ENCODE assay signal across 20 cellular contexts in the genomic region with DNA sequence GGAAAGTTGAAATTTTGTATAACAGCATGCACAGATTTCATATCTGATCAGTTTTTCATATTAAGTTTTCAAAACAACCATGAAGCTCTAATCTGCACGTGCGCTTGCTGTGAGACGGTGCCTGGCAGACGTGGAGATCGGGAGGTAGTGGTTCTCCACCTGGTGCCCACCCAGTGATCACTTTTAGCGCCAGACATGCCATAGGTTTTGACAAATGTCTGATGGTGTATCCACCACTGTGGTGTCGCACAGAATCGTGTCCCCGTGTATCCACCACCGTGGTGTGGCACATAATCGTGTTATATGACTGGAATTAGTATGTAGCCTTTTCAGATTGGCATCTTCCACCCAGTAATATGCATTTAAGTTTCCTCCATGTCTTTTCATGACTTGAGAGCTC. TPM values are rescaled to one million over a fixed set of nuclear protein-coding genes. Genes with fewer than 3 reads are reported as not detected.
DNase-seq lines count a peak whose midpoint lies in the region; ATAC-seq, FAIRE-seq and TF ChIP-seq lines count a peak whose summit lies in the region.
"Had no signal": no experiment of that assay in that cellular context is flagged by ENCODE, and none has a peak within 500 bp of the region (broad histone marks: within the 10 kb centered on the region; RNA-seq: fewer than 3 reads in every experiment).

No MANE protein-coding gene starts in this region.

- intact Hi-C loops in HepG2 (cut with micrococcal nuclease; ENCODE audit: unreplicated experiment) = no loop called here
- intact Hi-C loops in sigmoid colon (cut with DNase I) = no loop called here
- intact Hi-C loops in aorta (cut with DNase I) = no loop called here

- CTCF ChIA-PET in HepG2 (lab: Yijun Ruan, JAX; ENCODE audit: low intra/inter-chr PET ratio, low total read pairs) = no interaction called here

- no peaks in the 10 kb centered on the region for H3K9me3 ChIP-seq in HepG2 (ENCODE audit: low read length)
- H3K9me3 ChIP-seq in sigmoid colon = peaks cover 0 to 11% (median 0%) of the 10 kb centered on the region in 4 donors
- H3K9me3 ChIP-seq in aorta (ENCODE audit: control insufficient read depth, low read length) = peaks cover under 1% of the 10 kb centered on the region
- H3K9me3 ChIP-seq in trophoblast cell (ENCODE audit: insufficient read depth, low read depth, low read length) = no peaks in the 10 kb centered on the region
- H3K9me3 ChIP-seq: BLaER1 had no signal

- TF ChIP-seq CTCF in HepG2 (CRISPR knock-in tag; IDR thresholded peaks at IDR 0.05) (no peak), sigmoid colon (IDR thresholded peaks at IDR 0.05) (no peak)

- TSS peak; percentile 47 for BruUV-seq in HepG2 (replicated peaks; lab: Mats Ljungman, UMichigan)

- no peak for FAIRE-seq in HepG2 (lab: Jason Lieb, UNC)
- FAIRE-seq: G401.6, GM12892, H1 had no signal

- H3K27ac ChIP-seq in HepG2 (ENCODE audit: extremely low read length, insufficient read depth, low read length) (no peak overlapping the region), sigmoid colon (no peak overlapping the region), aorta (ENCODE audit: low read depth in 1 of 2, low read length in 2 of 2) (no peak overlapping the region), trophoblast cell (ENCODE audit: low read depth, low read length) (no peak overlapping the region)
- H3K27ac ChIP-seq: BLaER1 had no signal

- H3K36me3 ChIP-seq in HepG2 (replicated peaks in 1 of 2; ENCODE audit: control insufficient read depth in 1 of 2, insufficient read depth in 2 of 2, low read length in 2 of 2) (peaks cover 2 to 12% of the 10 kb centered on the region in 2 experiments; a peak in 2 of 5 replicates), sigmoid colon (peaks cover 13 to 31% (median 21%) of the 10 kb centered on the region in 4 donors), aorta (ENCODE audit: control insufficient read depth in 1 of 2, insufficient read depth in 2 of 2, low read length in 1 of 2) (peaks cover 4 to 5% of the 10 kb centered on the region in 2 donors), trophoblast cell (ENCODE audit: control insufficient read depth in 1 of 2, insufficient read depth in 2 of 2, low read length in 2 of 2) (peaks cover 25 to 28% of the 10 kb centered on the region in 2 experiments)

- H3K27me3 ChIP-seq in HepG2 (ENCODE audit: control insufficient read depth in 1 of 2, insufficient read depth in 2 of 2, low read length in 2 of 2) (no peaks in the 10 kb centered on the region), sigmoid colon (no peaks in the 10 kb centered on the region), aorta (ENCODE audit: control insufficient read depth in 1 of 2, insufficient read depth in 2 of 2, low read length in 1 of 2) (no peaks in the 10 kb centered on the region), trophoblast cell (ENCODE audit: insufficient read depth, low read length) (no peaks in the 10 kb centered on the region)
- H3K27me3 ChIP-seq: BLaER1 had no signal

- POLR2A ChIA-PET in HepG2 (lab: Yijun Ruan, JAX) = no interaction called here

- no peak overlapping the region for H4K91ac ChIP-seq in trophoblast cell (ENCODE audit: low read depth, low read length)

- TF ChIP-seq POLR2A in HepG2 (IDR thresholded peaks at IDR 0.05; ENCODE audit: insufficient read depth in 1 of 2, low read depth in 2 of 2, low read length in 2 of 2) = no peak
- TF ChIP-seq POLR2A in sigmoid colon (IDR thresholded peaks at IDR 0.05) = no peak

- H3K14ac ChIP-seq in trophoblast cell (ENCODE audit: low read length) = no peak overlapping the region

- H3K4me2 ChIP-seq in HepG2 (ENCODE audit: low read depth, low read length) (no peak overlapping the region), trophoblast cell (ENCODE audit: low read length) (no peak overlapping the region)
- H3K4me2 ChIP-seq: BLaER1 had no signal

- H2AFZ ChIP-seq in HepG2 (ENCODE audit: low read length) = no peak overlapping the region
- H2AFZ ChIP-seq in trophoblast cell (ENCODE audit: insufficient read depth, low read length, poor library complexity) = no peak overlapping the region

- in situ Hi-C loops in HepG2 (cut with HindIII; ENCODE audit: extremely low pct_ligation_motif_present, low pct_unique_long_range_greater_than_20kb) = no loop called here

- no peaks in the 10 kb centered on the region for H4K20me1 ChIP-seq in HepG2 (ENCODE audit: insufficient read depth, low read length)

- H3K4me3 ChIP-seq in HepG2 (replicated peaks in 1 of 3; ENCODE audit: insufficient read depth in 1 of 3, low read depth in 2 of 3, low read length in 3 of 3) (no peak overlapping the region), sigmoid colon (no peak overlapping the region), aorta (ENCODE audit: low read length in 2 of 2) (no peak overlapping the region), trophoblast cell (ENCODE audit: low read depth, low read length) (no peak overlapping the region)
- H3K4me3 ChIP-seq: BLaER1, HAP-1 had no signal

- WGBS in HepG2 (ENCODE audit: low lambda C conversion rate) = 96% methylated on average over 11 of the region's 11 CpGs
- 97 to 98% methylated on average over 11 of the region's 11 CpGs for WGBS in sigmoid colon, 2 donors
- WGBS in aorta, 2 donors = 96% methylated on average over 11 of the region's 11 CpGs
- no CpG with 5 or more reads among the region's 11 CpGs for WGBS in trophoblast cell (ENCODE audit: extremely low coverage, insufficient coverage, insufficient read length)

- H3K4me1 ChIP-seq in HepG2 (ENCODE audit: insufficient read depth, low read length) (no peaks in the 10 kb centered on the region), sigmoid colon (no peaks in the 10 kb centered on the region), aorta (ENCODE audit: control insufficient read depth in 1 of 2, insufficient read depth in 2 of 2, low read length in 2 of 2) (no peaks in the 10 kb centered on the region), trophoblast cell (ENCODE audit: control insufficient read depth in 1 of 2, insufficient read depth in 2 of 2, low read length in 2 of 2) (no peaks in the 10 kb centered on the region)
- H3K4me1 ChIP-seq: BLaER1, HAP-1 had no signal

- no peak overlapping the region for H3K18ac ChIP-seq in trophoblast cell (ENCODE audit: low read length)

- H4K8ac ChIP-seq in trophoblast cell (ENCODE audit: low read depth, low read length) = no peak overlapping the region

- no peak for TF ChIP-seq RAD21 in HepG2 (CRISPR knock-in tag; IDR thresholded peaks at IDR 0.05)

- no peaks in the 10 kb centered on the region for H3K79me1 ChIP-seq in trophoblast cell (ENCODE audit: low read length)

- H2BK12ac ChIP-seq in trophoblast cell (ENCODE audit: low read length) = no peak overlapping the region

- H3K79me2 ChIP-seq in HepG2 (ENCODE audit: insufficient read depth, low read length) = no peaks in the 10 kb centered on the region
- H3K79me2 ChIP-seq in trophoblast cell (ENCODE audit: control insufficient read depth, insufficient read depth, low read length, poor library complexity) = no peaks in the 10 kb centered on the region

- no peak overlapping the region for H2AK5ac ChIP-seq in trophoblast cell (ENCODE audit: low read length)

- H2BK5ac ChIP-seq in trophoblast cell (ENCODE audit: low read depth, low read length, poor library complexity) = no peak overlapping the region

- peak; percentile 46 for DNase-seq in activated effector memory CD4-positive, alpha-beta T cell treated with anti-CD3 and anti-CD28 coated beads, Interleukin-2, amount 50 U/mL, for 16 hours
- DNase-seq in activated effector memory CD4-positive, alpha-beta T cell treated with Interleukin-2 at 50 U/mL for 16 hours = no peak
- no peak for DNase-seq in HepG2 (ENCODE audit: low spot score)
- peak; percentile 18 for DNase-seq in sigmoid colon
- peak; percentile 14 to 48 for DNase-seq in aorta
- DNase-seq in trophoblast cell = no peak
- DNase-seq in stimulated activated CD4-positive, alpha-beta T cell treated with anti-CD3 and anti-CD28 coated beads, Interleukin-2, amount 100 ng/mL, for 24 hours = no peak
- DNase-seq: 8988T, AML-193, Calu3, DMS153, DMS79 treated with DMSO at 0.1 percent for 48 hours, EL had no signal

- no peak overlapping the region for H3K4ac ChIP-seq in trophoblast cell (ENCODE audit: low read depth, low read length)

- H3K23ac ChIP-seq in trophoblast cell (ENCODE audit: low read length) = no peak overlapping the region

- no peak overlapping the region for H2BK120ac ChIP-seq in trophoblast cell (ENCODE audit: insufficient read depth, low read length, poor library complexity)

- no peak overlapping the region for H4K12ac ChIP-seq in trophoblast cell (ENCODE audit: low read depth, low read length)

- TF ChIP-seq EP300 in HepG2 (IDR thresholded peaks at IDR 0.05; ENCODE audit: low read depth in 2 of 2, low read length in 2 of 2) = no peak
- no peak for TF ChIP-seq EP300 in HepG2 (CRISPR knock-in tag; IDR thresholded peaks at IDR 0.05; ENCODE audit: borderline replicate concordance)
- TF ChIP-seq EP300 in sigmoid colon (IDR thresholded peaks at IDR 0.05) = no peak

- ATAC-seq in HepG2 (no peak), aorta (ENCODE audit: low FRiP score) (no peak), GM21526 (IDR thresholded peaks at IDR 0.05; ENCODE audit: low FRiP score, unreplicated experiment) (no peak)

- H3K9ac ChIP-seq in HepG2 (ENCODE audit: insufficient read depth, low read depth, low read length) (no peak overlapping the region), trophoblast cell (ENCODE audit: low read length) (no peak overlapping the region)
- H3K9ac ChIP-seq: BLaER1 had no signal

RNA-seq across cellular contexts. Expression of gene KCNG2, which starts 40.9 kb away (rescaled TPM):
- total RNA-seq in HepG2 (2016; rRNA removed; fragmentation: Illumina TruSeq; extraction: Trizol) = not detected in 2 replicates
- not detected in 2 replicates for total RNA-seq in HepG2 (2016; cell fraction: cytosol; rRNA removed; fragmentation: Illumina TruSeq; extraction: Trizol; ENCODE audit: low read depth)
- total RNA-seq in HepG2 (2016; cell fraction: insoluble cytoplasmic fraction; rRNA removed; fragmentation: Illumina TruSeq; extraction: Trizol) = not detected in 2 replicates
- total RNA-seq in HepG2 (2016; cell fraction: membrane; rRNA removed; fragmentation: Illumina TruSeq; extraction: Trizol) = not detected in 2 replicates
- total RNA-seq in HepG2 (2016; cell fraction: nucleus; rRNA removed; fragmentation: Illumina TruSeq; extraction: Trizol) = not detected in 2 replicates
- polyA plus RNA-seq in HepG2 (2011; rRNA removed) = not detected in 2 replicates
- not detected in 2 replicates for polyA plus RNA-seq in HepG2 (2011; cell fraction: cytosol; rRNA removed)
- 0.14 TPM in 1 of 2 replicates, not detected in the other for polyA plus RNA-seq in HepG2 (2011; cell fraction: nucleus; rRNA removed)
- 0.13 and 0.20 TPM in 2 replicates for polyA plus RNA-seq in HepG2 (2012)
- not detected in 2 replicates for polyA plus RNA-seq in HepG2 (2016; cell fraction: cytosol; fragmentation: Illumina TruSeq; extraction: Trizol; ENCODE audit: low read depth)
- polyA plus RNA-seq in HepG2 (2016; cell fraction: insoluble cytoplasmic fraction; fragmentation: Illumina TruSeq; extraction: Trizol; ENCODE audit: low read depth) = not detected in 2 replicates
- not detected in 2 replicates for polyA plus RNA-seq in HepG2 (2016; cell fraction: membrane; fragmentation: Illumina TruSeq; extraction: Trizol; ENCODE audit: low read depth)
- polyA plus RNA-seq in HepG2 (2016; cell fraction: nucleus; fragmentation: Illumina TruSeq; extraction: Trizol; ENCODE audit: insufficient read depth, low read depth) = not detected in 2 replicates
- polyA minus RNA-seq in HepG2 (2011; rRNA and poly(A)+ RNA removed; ENCODE audit: low replicate concordance) = 0.16 TPM in 1 of 2 replicates, not detected in the other
- not detected in 2 replicates for polyA minus RNA-seq in HepG2 (2011; cell fraction: cytosol; rRNA and poly(A)+ RNA removed)
- not detected in 2 replicates for polyA minus RNA-seq in HepG2 (2011; cell fraction: nucleus; rRNA and poly(A)+ RNA removed)
- under 1 TPM in 1 of 4 donors, not detected in 3; 0.41 TPM for total RNA-seq in sigmoid colon
- under 1 TPM in 1 of 3 donors, not detected in 2; 0.15 TPM for polyA plus RNA-seq in sigmoid colon
- 1 to 10 TPM in 1 of 2 donors, under 1 TPM in 1; 0.23 to 1.1 TPM for total RNA-seq in aorta
- polyA plus RNA-seq in aorta = not detected
- not detected in 2 replicates for polyA plus RNA-seq in trophoblast cell (2013)
- total RNA-seq: Calu3, HT1080 had no signal

Comparison
In these comparisons a context has a peak if more than half of its experiments do, and no peak if none do; other contexts are left out.
1. DNase-seq: peak in activated effector memory CD4-positive, alpha-beta T cell treated with anti-CD3 and anti-CD28 coated beads, Interleukin-2, amount 50 U/mL, for 16 hours (single experiment), sigmoid colon (single experiment) and aorta (2 of 2); none in activated effector memory CD4-positive, alpha-beta T cell treated with Interleukin-2 at 50 U/mL for 16 hours (single experiment), HepG2 (single experiment), trophoblast cell (0 of 2) and stimulated activated CD4-positive, alpha-beta T cell treated with anti-CD3 and anti-CD28 coated beads, Interleukin-2, amount 100 ng/mL, for 24 hours (0 of 2).